1 cellular context compared by ENCODE assay signal in the genomic region with DNA sequence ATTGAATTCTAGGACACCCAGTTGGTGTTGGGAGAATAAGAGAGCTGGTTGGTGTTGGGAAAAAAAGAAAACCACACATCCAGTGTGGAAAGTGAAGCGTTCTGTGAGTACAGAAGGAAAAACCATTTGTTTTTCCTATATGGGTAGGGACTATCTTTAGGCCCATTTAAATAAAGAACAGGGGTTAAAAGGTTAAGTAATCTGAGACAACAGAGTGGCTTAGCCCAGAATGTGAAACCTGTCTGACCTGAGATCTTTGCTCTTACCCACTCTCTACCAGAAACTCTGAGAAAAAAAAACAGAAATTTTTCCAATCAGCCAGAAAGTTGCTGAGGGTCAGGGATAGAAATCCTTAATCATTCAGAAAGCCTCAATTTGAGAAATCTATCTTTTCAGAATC.
A peak's percentile ranks its signal among the peaks of the same experiment; 100 is the strongest.
TF ChIP-seq lines count a peak whose summit lies in the region.

No MANE protein-coding gene starts in this region.

TF ChIP-seq in K562, 482 proteins besides CTCF, POLR2A, EP300 and RAD21:
- TF ChIP-seq SAFB2 (IDR thresholded peaks at IDR 0.05; ENCODE audit: borderline replicate concordance, low read depth, low read length, severe bottlenecking) (no peak), MIER1 (IDR thresholded peaks at IDR 0.05; ENCODE audit: low read depth) (no peak), SMARCA4 (IDR thresholded peaks at IDR 0.05) (0 out of 2 replicates have a peak, but pooled peaks have one; percentile 26), CBFA2T3 (IDR thresholded peaks at IDR 0.05) (peak; percentile 27; the same call in 1 of the 2 replicates), ZNF561 (CRISPR knock-in tag; conservative IDR thresholded peaks at IDR 0.05) (no peak), TGIF2 (CRISPR knock-in tag; IDR thresholded peaks at IDR 0.05) (no peak), DPF2 (IDR thresholded peaks at IDR 0.05) (0 out of 2 replicates have a peak, but pooled peaks have one; percentile 28), NFXL1 (CRISPR knock-in tag; IDR thresholded peaks at IDR 0.05) (no peak)
- TF ChIP-seq, protein P1, sequence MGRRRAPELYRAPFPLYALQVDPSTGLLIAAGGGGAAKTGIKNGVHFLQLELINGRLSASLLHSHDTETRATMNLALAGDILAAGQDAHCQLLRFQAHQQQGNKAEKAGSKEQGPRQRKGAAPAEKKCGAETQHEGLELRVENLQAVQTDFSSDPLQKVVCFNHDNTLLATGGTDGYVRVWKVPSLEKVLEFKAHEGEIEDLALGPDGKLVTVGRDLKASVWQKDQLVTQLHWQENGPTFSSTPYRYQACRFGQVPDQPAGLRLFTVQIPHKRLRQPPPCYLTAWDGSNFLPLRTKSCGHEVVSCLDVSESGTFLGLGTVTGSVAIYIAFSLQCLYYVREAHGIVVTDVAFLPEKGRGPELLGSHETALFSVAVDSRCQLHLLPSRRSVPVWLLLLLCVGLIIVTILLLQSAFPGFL (CRISPR knock-in tag; IDR thresholded peaks at IDR 0.05), result no peak
- TF ChIP-seq, protein P2, sequence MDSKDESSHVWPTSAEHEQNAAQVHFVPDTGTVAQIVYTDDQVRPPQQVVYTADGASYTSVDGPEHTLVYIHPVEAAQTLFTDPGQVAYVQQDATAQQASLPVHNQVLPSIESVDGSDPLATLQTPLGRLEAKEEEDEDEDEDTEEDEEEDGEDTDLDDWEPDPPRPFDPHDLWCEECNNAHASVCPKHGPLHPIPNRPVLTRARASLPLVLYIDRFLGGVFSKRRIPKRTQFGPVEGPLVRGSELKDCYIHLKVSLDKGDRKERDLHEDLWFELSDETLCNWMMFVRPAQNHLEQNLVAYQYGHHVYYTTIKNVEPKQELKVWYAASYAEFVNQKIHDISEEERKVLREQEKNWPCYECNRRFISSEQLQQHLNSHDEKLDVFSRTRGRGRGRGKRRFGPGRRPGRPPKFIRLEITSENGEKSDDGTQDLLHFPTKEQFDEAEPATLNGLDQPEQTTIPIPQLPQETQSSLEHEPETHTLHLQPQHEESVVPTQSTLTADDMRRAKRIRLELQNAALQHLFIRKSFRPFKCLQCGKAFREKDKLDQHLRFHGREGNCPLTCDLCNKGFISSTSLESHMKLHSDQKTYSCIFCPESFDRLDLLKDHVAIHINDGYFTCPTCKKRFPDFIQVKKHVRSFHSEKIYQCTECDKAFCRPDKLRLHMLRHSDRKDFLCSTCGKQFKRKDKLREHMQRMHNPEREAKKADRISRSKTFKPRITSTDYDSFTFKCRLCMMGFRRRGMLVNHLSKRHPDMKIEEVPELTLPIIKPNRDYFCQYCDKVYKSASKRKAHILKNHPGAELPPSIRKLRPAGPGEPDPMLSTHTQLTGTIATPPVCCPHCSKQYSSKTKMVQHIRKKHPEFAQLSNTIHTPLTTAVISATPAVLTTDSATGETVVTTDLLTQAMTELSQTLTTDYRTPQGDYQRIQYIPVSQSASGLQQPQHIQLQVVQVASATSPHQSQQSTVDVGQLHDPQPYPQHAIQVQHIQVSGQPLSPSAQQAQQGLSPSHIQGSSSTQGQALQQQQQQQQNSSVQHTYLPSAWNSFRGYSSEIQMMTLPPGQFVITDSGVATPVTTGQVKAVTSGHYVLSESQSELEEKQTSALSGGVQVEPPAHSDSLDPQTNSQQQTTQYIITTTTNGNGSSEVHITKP (IDR thresholded peaks at IDR 0.05; ENCODE audit: partially characterized antibody), result peak; percentile 78
